Comparison of ENCODE assay signal across 23 cellular contexts in genomic region chr4:139493176-139493575, GRCh38. TPM values are rescaled to one million over a fixed set of nuclear protein-coding genes. Genes with fewer than 3 reads are reported as not detected.
A peak's percentile ranks its signal among the peaks of the same experiment; 100 is the strongest.
DNase-seq lines count a peak whose midpoint lies in the region; ATAC-seq and TF ChIP-seq lines count a peak whose summit lies in the region.
"Had no signal": no experiment of that assay in that cellular context is flagged by ENCODE, and none has a peak within 500 bp of the region (broad histone marks: within the 10 kb centered on the region; RNA-seq: fewer than 3 reads in every experiment).

No MANE protein-coding gene starts in this region.

- H3K27me3 ChIP-seq in heart right ventricle (no peaks in the 10 kb centered on the region), body of pancreas (no peaks in the 10 kb centered on the region), left ventricle myocardium inferior (ENCODE audit: low read depth) (no peaks in the 10 kb centered on the region), aorta (ENCODE audit: control insufficient read depth in 1 of 2, insufficient read depth in 2 of 2, low read length in 1 of 2) (no peaks in the 10 kb centered on the region)

- H3K4me3 ChIP-seq in heart right ventricle (no peak overlapping the region), body of pancreas (no peak overlapping the region), left ventricle myocardium inferior (no peak overlapping the region), aorta (ENCODE audit: low read length in 2 of 2) (no peak overlapping the region)
- H3K4me3 ChIP-seq: A549, PC-9 had no signal

- TF ChIP-seq POLR2A in body of pancreas (IDR thresholded peaks at IDR 0.05): no peak

- no peak overlapping the region for H3K27ac Mint-ChIP-seq in type B pancreatic cell
- H3K27ac Mint-ChIP-seq: B cell had no signal

- H3K36me3 Mint-ChIP-seq in type B pancreatic cell: no peaks in the 10 kb centered on the region

- WGBS in heart right ventricle, 2 donors: 69 to 81% methylated on average over 4 of the region's 4 CpGs
- WGBS in body of pancreas, 2 donors: 55 to 60% methylated on average over 4 of the region's 4 CpGs
- WGBS in aorta, 2 donors: 75 to 85% methylated on average over 4 of the region's 4 CpGs

- peaks cover 15% of the 10 kb centered on the region for H3K4me1 Mint-ChIP-seq in type B pancreatic cell (ENCODE audit: unreplicated experiment)
- H3K4me1 Mint-ChIP-seq: B cell had no signal

- H3K9me3 ChIP-seq in heart right ventricle: no peaks in the 10 kb centered on the region
- no peaks in the 10 kb centered on the region for H3K9me3 ChIP-seq in body of pancreas
- no peaks in the 10 kb centered on the region for H3K9me3 ChIP-seq in left ventricle myocardium inferior (replicated peaks)
- peaks cover 2% of the 10 kb centered on the region for H3K9me3 ChIP-seq in aorta (ENCODE audit: control insufficient read depth, low read length)

- no peaks in the 10 kb centered on the region for H3K27me3 Mint-ChIP-seq in type B pancreatic cell
- H3K27me3 Mint-ChIP-seq: B cell had no signal

- peak in 5 of 8 donors; percentile 39 to 60 (median 49) for ATAC-seq in heart right ventricle
- ATAC-seq in body of pancreas: peak; percentile 38
- ATAC-seq in aorta (ENCODE audit: low FRiP score): no peak
- no peak for ATAC-seq in HG02884 (IDR thresholded peaks at IDR 0.05; ENCODE audit: unreplicated experiment)
- ATAC-seq: A549, SK-N-SH treated with all-trans-retinoic acid at 6 μM for 48 hours had no signal

- no peak overlapping the region for H3K4me3 Mint-ChIP-seq in type B pancreatic cell
- H3K4me3 Mint-ChIP-seq: B cell, CD14-positive monocyte had no signal

- H3K36me3 ChIP-seq in heart right ventricle (no peaks in the 10 kb centered on the region), body of pancreas (replicated peaks in 1 of 2; ENCODE audit: insufficient read depth in 1 of 2, low read depth in 2 of 2) (no peaks in the 10 kb centered on the region), left ventricle myocardium inferior (no peaks in the 10 kb centered on the region), aorta (ENCODE audit: control insufficient read depth in 1 of 2, insufficient read depth in 2 of 2, low read length in 1 of 2) (no peaks in the 10 kb centered on the region)

- TF ChIP-seq CTCF in heart right ventricle (IDR thresholded peaks at IDR 0.05) (no peak), body of pancreas (IDR thresholded peaks at IDR 0.05) (no peak), left ventricle myocardium inferior (IDR thresholded peaks at IDR 0.05; ENCODE audit: borderline replicate concordance) (no peak), type B pancreatic cell (conservative IDR thresholded peaks at IDR 0.05) (no peak)

- H3K4me1 ChIP-seq in heart right ventricle (peaks cover 0 to 9% (median 2%) of the 10 kb centered on the region in 9 donors), body of pancreas (peaks cover 29% of the 10 kb centered on the region), left ventricle myocardium inferior (peaks cover 13% of the 10 kb centered on the region), aorta (ENCODE audit: control insufficient read depth in 1 of 2, insufficient read depth in 2 of 2, low read length in 2 of 2) (no peaks in the 10 kb centered on the region)
- H3K4me1 ChIP-seq: A549 had no signal

- no peaks in the 10 kb centered on the region for H3K9me3 Mint-ChIP-seq in type B pancreatic cell

- intact Hi-C loops in heart right ventricle (cut with DNase I) (loop anchor here in 3 of 10 donors (10.0 kb wide), 2 partner anchors 142 to 162 kb away; no protein-coding TSS in a partner anchor), cardiac septum (cut with DNase I) (no loop called here), body of pancreas (cut with DNase I) (no loop called here), left ventricle myocardium inferior (cut with micrococcal nuclease) (no loop called here), aorta (cut with DNase I) (loop anchor here in 1 of 2 donors (10.0 kb wide), 1 partner anchor 142 kb away; no protein-coding TSS in a partner anchor)

- no peak overlapping the region for H3K27ac ChIP-seq in heart right ventricle
- H3K27ac ChIP-seq in body of pancreas: no peak overlapping the region
- H3K27ac ChIP-seq in left ventricle myocardium inferior (replicated peaks): peak overlapping the region; percentile 39
- H3K27ac ChIP-seq in aorta (ENCODE audit: low read depth in 1 of 2, low read length in 2 of 2): no peak overlapping the region
- H3K27ac ChIP-seq: A549, PC-9 had no signal

- no peak for DNase-seq in heart right ventricle
- no peak for DNase-seq in cardiac septum (ENCODE audit: low spot score)
- DNase-seq in body of pancreas: peak in 1 of 4 donors; percentile 32
- no peak for DNase-seq in left ventricle myocardium inferior
- DNase-seq in aorta: no peak
- DNase-seq in type B pancreatic cell (ENCODE audit: extremely low spot score, unreplicated experiment): no peak
- DNase-seq: DMS79, KG1, NCI-H1092, NCI-H1436, NCI-H187 treated with DMSO at 0.1 percent for 48 hours, NCI-H2107, NCI-H2227 treated with DMSO at 0.1 percent for 48 hours, NCI-H510A treated with DMSO at 0.1 percent for 48 hours, NCI-H748 treated with DMSO at 0.1 percent for 48 hours, PC-9, RPMI8226, SIG-M5 had no signal

RNA-seq across cellular contexts. Expression of gene RAB33B, which starts 39.3 kb away (rescaled TPM):
- total RNA-seq in heart right ventricle (1 to 10 TPM; 5.6 to 7.5 (median 6.8) TPM), cardiac septum (8.2 TPM), body of pancreas (10 to 100 TPM in 1 of 2 donors, 1 to 10 TPM in 1; 4.0 to 10.1 TPM), left ventricle myocardium inferior (6.1 TPM), aorta (10 to 100 TPM; 13.8 to 14.9 TPM), type B pancreatic cell (ENCODE audit: low replicate concordance) (7.8 and 9.0 TPM in 2 replicates)
- polyA plus RNA-seq in heart right ventricle (1 to 10 TPM; 2.4 to 5.9 TPM), aorta (1 to 10 TPM; 9.1 to 9.6 TPM)

Comparison
In these comparisons a context has a peak if more than half of its experiments do, and no peak if none do; other contexts are left out.
1. ATAC-seq: peak in heart right ventricle (5 of 8) and body of pancreas (single experiment); none in aorta (single experiment) and HG02884 (single experiment).